8 cellular contexts compared by ENCODE assay signal in genomic region chr13:40190656-40191100, GRCh38.
A peak's percentile ranks its signal among the peaks of the same experiment; 100 is the strongest.
DNase-seq lines count a peak whose midpoint lies in the region; ATAC-seq and TF ChIP-seq lines count a peak whose summit lies in the region.

No MANE protein-coding gene starts in this region.

- intact Hi-C loops in CD4-positive, alpha-beta T cell (cut with DNase I, micrococcal nuclease), result loop anchor here in 1 of 2 experiments (2.0 kb wide), 1 partner anchor 14 kb away; no protein-coding TSS in a partner anchor
- intact Hi-C loops in activated B cell treated with CpG ODN at 0.5 μM for 24 hours (cut with micrococcal nuclease), result loop anchor here (2.0 kb wide), 1 partner anchor 16 kb away; no protein-coding TSS in a partner anchor
- intact Hi-C loops in lower lobe of right lung (cut with DNase I), result no loop called here

- CTCF ChIA-PET in CD4-positive, alpha-beta T cell (lab: Charles Lee), result interaction anchor here (0.9 to 2.0 kb wide), 3 partner anchors 14 to 587 kb away, joined by 4 to 8 read pairs (median 5); no protein-coding TSS in a partner anchor
- CTCF ChIA-PET in activated B cell treated with CpG ODN at 0.5 μM for 24 hours (lab: Charles Lee), result interaction anchor here (1.0 to 1.1 kb wide), 2 partner anchors 16 to 121 kb away, joined by 4 read pairs; no protein-coding TSS in a partner anchor

- no peaks in the 10 kb centered on the region for H3K27me3 ChIP-seq in CD4-positive, alpha-beta T cell (ENCODE audit: control insufficient read depth, insufficient read depth, low read length)
- H3K27me3 ChIP-seq in lower lobe of right lung (ENCODE audit: low read depth), result peaks cover 4% of the 10 kb centered on the region

- H3K27ac ChIP-seq in CD4-positive, alpha-beta T cell (ENCODE audit: low read depth, low read length), result peak overlapping the region; percentile 60
- peak overlapping the region; percentile 51 for H3K27ac ChIP-seq in lower lobe of right lung

- DNase-seq in CD4-positive, alpha-beta T cell, result peak; percentile 44 to 78 (median 68)
- no peak for DNase-seq in activated B cell treated with CpG ODN at 0.5 μM for 24 hours
- DNase-seq in central memory CD8-positive, alpha-beta T cell (ENCODE audit: low spot score in 2 of 2), result peak; percentile 30 to 54
- DNase-seq in lower lobe of right lung, result no peak
- peak; percentile 44 to 74 for DNase-seq in stimulated activated CD4-positive, alpha-beta T cell treated with anti-CD3 and anti-CD28 coated beads, Interleukin-4, amount 100 ng/mL, for 4 hours
- DNase-seq in NCI-H2196 treated with DMSO at 0.1 percent for 48 hours (lab: John Stamatoyannopoulos, UW; ENCODE audit: unreplicated experiment), result no peak
- no peak for DNase-seq in GF-D8 (lab: John Stamatoyannopoulos, UW)

- peak; percentile 45 for ATAC-seq in CD4-positive, alpha-beta T cell (ENCODE audit: poor library complexity)
- ATAC-seq in HG02943 (IDR thresholded peaks at IDR 0.05; ENCODE audit: low read depth, unreplicated experiment), result peak; percentile 60
- ATAC-seq in activated B cell treated with CpG ODN at 0.5 μM for 24 hours (ENCODE audit: low read depth), result peak; percentile 93
- ATAC-seq in central memory CD8-positive, alpha-beta T cell (replicated peaks; ENCODE audit: extremely low read depth, poor library complexity, severe bottlenecking), result peak; percentile 50
- peak; percentile 23 to 50 for ATAC-seq in lower lobe of right lung

- POLR2A ChIA-PET in CD4-positive, alpha-beta T cell (lab: Charles Lee), result interaction anchor here (0.6 to 5.8 kb wide), 17 partner anchors 10 to 828 kb away, joined by 3 to 99 read pairs (median 5); partner anchors contain the start of genes ELF1 and FOXO1
- POLR2A ChIA-PET in activated B cell treated with CpG ODN at 0.5 μM for 24 hours (lab: Charles Lee), result interaction anchor here (0.7 to 1.6 kb wide), 5 partner anchors 13 to 475 kb away, joined by 3 to 12 read pairs (median 4); no protein-coding TSS in a partner anchor

- H3K4me3 Mint-ChIP-seq in CD4-positive, alpha-beta T cell, result peak overlapping the region; percentile 80
- peak overlapping the region; percentile 53 for H3K4me3 Mint-ChIP-seq in activated B cell treated with CpG ODN at 0.5 μM for 24 hours
- H3K4me3 Mint-ChIP-seq in central memory CD8-positive, alpha-beta T cell, result peak overlapping the region; percentile 67

- H3K27me3 Mint-ChIP-seq in CD4-positive, alpha-beta T cell, result no peaks in the 10 kb centered on the region
- H3K27me3 Mint-ChIP-seq in activated B cell treated with CpG ODN at 0.5 μM for 24 hours, result no peaks in the 10 kb centered on the region
- H3K27me3 Mint-ChIP-seq in central memory CD8-positive, alpha-beta T cell, result no peaks in the 10 kb centered on the region

- no peaks in the 10 kb centered on the region for H3K36me3 ChIP-seq in lower lobe of right lung

- TF ChIP-seq CTCF in CD4-positive, alpha-beta T cell (IDR thresholded peaks at IDR 0.05), result no peak
- TF ChIP-seq CTCF in activated B cell treated with CpG ODN at 0.5 μM for 24 hours (IDR thresholded peaks at IDR 0.05), result no peak
- TF ChIP-seq CTCF in lower lobe of right lung (IDR thresholded peaks at IDR 0.05), result no peak

- H3K36me3 Mint-ChIP-seq in CD4-positive, alpha-beta T cell (ENCODE audit: low read depth), result no peaks in the 10 kb centered on the region
- H3K36me3 Mint-ChIP-seq in activated B cell treated with CpG ODN at 0.5 μM for 24 hours (ENCODE audit: low read depth), result no peaks in the 10 kb centered on the region
- H3K36me3 Mint-ChIP-seq in central memory CD8-positive, alpha-beta T cell (ENCODE audit: insufficient read depth), result peaks cover 4% of the 10 kb centered on the region

- H3K9me3 ChIP-seq in CD4-positive, alpha-beta T cell (ENCODE audit: control insufficient read depth, low read length), result no peaks in the 10 kb centered on the region
- H3K9me3 ChIP-seq in lower lobe of right lung, result no peaks in the 10 kb centered on the region

- no peak overlapping the region for H3K4me3 ChIP-seq in lower lobe of right lung

- H3K4me1 ChIP-seq in lower lobe of right lung, result peaks cover 33% of the 10 kb centered on the region

- H3K4me1 Mint-ChIP-seq in CD4-positive, alpha-beta T cell (ENCODE audit: low read depth), result peaks cover 90% of the 10 kb centered on the region
- peaks cover 28% of the 10 kb centered on the region for H3K4me1 Mint-ChIP-seq in activated B cell treated with CpG ODN at 0.5 μM for 24 hours
- H3K4me1 Mint-ChIP-seq in central memory CD8-positive, alpha-beta T cell, result peaks cover 60% of the 10 kb centered on the region

- no peaks in the 10 kb centered on the region for H3K9me3 Mint-ChIP-seq in CD4-positive, alpha-beta T cell
- H3K9me3 Mint-ChIP-seq in activated B cell treated with CpG ODN at 0.5 μM for 24 hours, result no peaks in the 10 kb centered on the region
- H3K9me3 Mint-ChIP-seq in central memory CD8-positive, alpha-beta T cell, result no peaks in the 10 kb centered on the region

- peak overlapping the region; percentile 99 for H3K27ac Mint-ChIP-seq in CD4-positive, alpha-beta T cell
- peak overlapping the region; percentile 69 for H3K27ac Mint-ChIP-seq in activated B cell treated with CpG ODN at 0.5 μM for 24 hours
- peak overlapping the region; percentile 76 for H3K27ac Mint-ChIP-seq in central memory CD8-positive, alpha-beta T cell (ENCODE audit: low read depth)

Comparison
In these comparisons a context has a peak if more than half of its experiments do, and no peak if none do; other contexts are left out.
1. ATAC-seq: peak in every context shown above with its lines; median percentile 93 in activated B cell treated with CpG ODN at 0.5 μM for 24 hours; 60 in HG02943; 50 in central memory CD8-positive, alpha-beta T cell; 45 in CD4-positive, alpha-beta T cell; 36 in lower lobe of right lung.
2. DNase-seq: peak in CD4-positive, alpha-beta T cell (10 of 10), central memory CD8-positive, alpha-beta T cell (2 of 2) and stimulated activated CD4-positive, alpha-beta T cell treated with anti-CD3 and anti-CD28 coated beads, Interleukin-4, amount 100 ng/mL, for 4 hours (2 of 2); none in activated B cell treated with CpG ODN at 0.5 μM for 24 hours (single experiment), lower lobe of right lung (single experiment), NCI-H2196 treated with DMSO at 0.1 percent for 48 hours (single experiment) and GF-D8 (single experiment).
3. Peak in every context shown above with its lines, with median percentiles within 50 percentile points of each other: H3K27ac Mint-ChIP-seq and H3K4me3 Mint-ChIP-seq.